In genomic region chr18:35378206-35378795, GRCh38 we compare ENCODE assay signal across 15 cellular contexts. TPM values are rescaled to one million over a fixed set of nuclear protein-coding genes. Genes with fewer than 3 reads are reported as not detected.
DNase-seq lines count a peak whose midpoint lies in the region; ATAC-seq, FAIRE-seq and TF ChIP-seq lines count a peak whose summit lies in the region.
"Had no signal": no experiment of that assay in that cellular context is flagged by ENCODE, and none has a peak within 500 bp of the region (broad histone marks: within the 10 kb centered on the region; RNA-seq: fewer than 3 reads in every experiment).

No MANE protein-coding gene starts in this region.

- peak overlapping the region; percentile 0 to 83 (median 30) for H3K4me3 Mint-ChIP-seq in immature natural killer cell

- no peaks in the 10 kb centered on the region for H3K36me3 ChIP-seq in adipocyte (ENCODE audit: control insufficient read depth, insufficient read depth, low read length, severe bottlenecking)

- no peak overlapping the region for H3K9ac ChIP-seq in adipocyte (ENCODE audit: low read length)

- POLR2A ChIA-PET in AG04449 (lab: Yijun Ruan, JAX), result no interaction called here

- no peaks in the 10 kb centered on the region for H3K9me3 Mint-ChIP-seq in immature natural killer cell

- ATAC-seq in left ventricle myocardium superior, result no peak

- peaks cover 4 to 9% (median 5%) of the 10 kb centered on the region in 3 donors for H3K27me3 Mint-ChIP-seq in immature natural killer cell (ENCODE audit: low read depth in 3 of 3)

- DNase-seq in AG04449 (ENCODE audit: low read depth, low spot score) (no peak), EH (ENCODE audit: low read depth) (peak; percentile 66), adipocyte (ENCODE audit: low read depth) (peak; percentile 42), immature natural killer cell (no peak), NCI-H2227 treated with DMSO at 0.1 percent for 48 hours (lab: John Stamatoyannopoulos, UW) (no peak), DMS 273 treated with DMSO at 0.1 percent for 48 hours (lab: John Stamatoyannopoulos, UW) (no peak), left ventricle myocardium superior (no peak), GM19239 (ENCODE audit: insufficient read length, low spot score) (no peak)
- DNase-seq: activated CD8-positive, alpha-beta memory T cell treated with anti-CD3 and anti-CD28 coated beads for 24 hours; activated naive CD4-positive, alpha-beta T cell treated with Interleukin-2 at 50 U/mL for 16 hours; NCI-H1930; SHP77; stimulated activated CD4-positive, alpha-beta T cell treated with anti-CD3 and anti-CD28 coated beads, Interleukin-2, amount 100 ng/mL, for 24 hours had no signal

- CTCF ChIA-PET in AG04449 (lab: Yijun Ruan, JAX), result no interaction called here

- H3K4me1 ChIP-seq in adipocyte (ENCODE audit: control insufficient read depth, insufficient read depth, low read length), result peaks cover 11% of the 10 kb centered on the region

- no peak for TF ChIP-seq CTCF in AG04449 (IDR thresholded peaks at IDR 0.05; ENCODE audit: insufficient read depth, low read length, missing control alignments)

- peaks cover 3% of the 10 kb centered on the region for H3K9me3 ChIP-seq in adipocyte (ENCODE audit: control insufficient read depth, low read length)

- H3K4me3 ChIP-seq in AG04449 (ENCODE audit: low read depth, low read length) (peak overlapping the region; percentile 15; the same call in 1 of the 2 replicates), adipocyte (ENCODE audit: low read length) (no peak overlapping the region)

- H3K27me3 ChIP-seq in adipocyte (replicated peaks; ENCODE audit: control insufficient read depth, insufficient read depth, low read length), result peaks cover 4% of the 10 kb centered on the region

- H3K27ac Mint-ChIP-seq in immature natural killer cell, result peak overlapping the region in 1 of 6 donors; percentile 35

- peaks cover 14% of the 10 kb centered on the region in 2 donors for H3K4me1 Mint-ChIP-seq in immature natural killer cell

- H3K36me3 Mint-ChIP-seq in immature natural killer cell, result no peaks in the 10 kb centered on the region

- intact Hi-C loops in left ventricle myocardium superior (cut with micrococcal nuclease), result no loop called here

- no peak for FAIRE-seq in GM19239 (lab: Jason Lieb, UNC)
- FAIRE-seq: colon, TTC549 had no signal

RNA-seq across cellular contexts. Expression of gene ZNF396, which starts 1.2 kb away (rescaled TPM):
- 1 to 10 TPM in 1 of 3 donors, under 1 TPM in 1, not detected in 1; 0.53 to 1.0 TPM for polyA plus RNA-seq in immature natural killer cell
- total RNA-seq in left ventricle myocardium superior, result 0.62 TPM

RNA-seq across cellular contexts. Expression of gene ZNF24, which starts 34.1 kb away (rescaled TPM):
- polyA plus RNA-seq in immature natural killer cell, result 10 to 100 TPM; 46.4 to 83.3 (median 76.7) TPM
- total RNA-seq in left ventricle myocardium superior, result 53.6 TPM

Comparison
In these comparisons a context has a peak if more than half of its experiments do, and no peak if none do; other contexts are left out.
1. DNase-seq: peak in EH (single experiment) and adipocyte (single experiment); none in AG04449 (single experiment), immature natural killer cell (0 of 3), NCI-H2227 treated with DMSO at 0.1 percent for 48 hours (single experiment), DMS 273 treated with DMSO at 0.1 percent for 48 hours (single experiment), left ventricle myocardium superior (single experiment) and GM19239 (single experiment).